ENCODE assay signal across 26 cellular contexts in the genomic region with DNA sequence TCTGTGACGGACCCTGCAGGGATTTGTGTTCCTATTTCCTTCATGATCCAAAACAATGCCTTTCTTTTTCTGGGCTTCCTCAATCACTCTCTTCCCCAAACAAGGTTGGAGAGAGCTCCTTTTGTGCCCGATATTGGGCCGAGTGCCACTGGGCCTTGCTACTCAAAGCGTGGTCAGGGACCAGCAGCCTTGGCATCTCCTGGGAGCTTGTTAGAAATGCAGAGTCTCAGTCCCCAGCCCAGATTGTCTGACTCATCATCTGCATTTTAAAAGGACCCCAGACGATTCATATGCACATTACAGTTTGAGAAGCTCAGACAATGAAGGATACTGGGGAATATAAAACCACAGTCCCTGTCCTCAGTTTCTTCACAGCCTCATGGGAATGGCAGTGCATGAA. TPM values are rescaled to one million over a fixed set of nuclear protein-coding genes. Genes with fewer than 3 reads are reported as not detected.
DNase-seq lines count a peak whose midpoint lies in the region; ATAC-seq, FAIRE-seq and TF ChIP-seq lines count a peak whose summit lies in the region.
"Had no signal": no experiment of that assay in that cellular context is flagged by ENCODE, and none has a peak within 500 bp of the region (broad histone marks: within the 10 kb centered on the region; RNA-seq: fewer than 3 reads in every experiment).

No MANE protein-coding gene starts in this region.

- no peaks in the 10 kb centered on the region for H3K36me3 ChIP-seq in kidney (ENCODE audit: control insufficient read depth in 1 of 2, insufficient read depth in 2 of 2, low read length in 2 of 2)
- no peaks in the 10 kb centered on the region for H3K36me3 ChIP-seq in parathyroid adenoma (ENCODE audit: control insufficient read depth, insufficient read depth, low read length)
- H3K36me3 ChIP-seq: transverse colon had no signal

- H3K27me3 ChIP-seq in H9 (ENCODE audit: insufficient read depth, low read length) (no peaks in the 10 kb centered on the region), parathyroid adenoma (ENCODE audit: control insufficient read depth, insufficient read depth, low read length) (no peaks in the 10 kb centered on the region)
- H3K27me3 ChIP-seq: transverse colon had no signal

- H3K4me3 Mint-ChIP-seq in H9 (peak overlapping the region in 1 of 2 experiments; percentile 60; a peak in 1 of 5 replicates), osteocyte (ENCODE audit: unreplicated experiment) (no peak overlapping the region)
- H3K4me3 Mint-ChIP-seq: activated T-cell treated with anti-CD3 and anti-CD28 coated beads, Interleukin-2, amount 50 U/mL, for 4 hours; CD4-positive, CD25-positive, alpha-beta regulatory T cell; effector memory CD8-positive, alpha-beta T cell; immature natural killer cell; stimulated activated naive B cell treated with anti-CD40 and anti-IgM and Interleukin-4, amounts not matched to agents 10 μg/mL and 1 μg/mL and 100 μg/mL, for 72 hours had no signal

- H3K9ac ChIP-seq in H9 (ENCODE audit: extremely low read depth, insufficient read length, low read length): no peak overlapping the region
- no peak overlapping the region for H3K9ac ChIP-seq in kidney (ENCODE audit: low read length in 2 of 2)
- H3K9ac ChIP-seq in parathyroid adenoma: no peak overlapping the region

- no peak overlapping the region for H3K56ac ChIP-seq in H9 (ENCODE audit: insufficient read length, low read depth, low read length)

- DNase-seq in H9: no peak
- peak in 45 of 61 donors; percentile 22 to 85 (median 54) for DNase-seq in caudate nucleus (lab: John Stamatoyannopoulos, UW)
- peak; percentile 18 for DNase-seq in kidney
- no peak for DNase-seq in stimulated activated CD4-positive, alpha-beta T cell treated with anti-CD3 and anti-CD28 coated beads, Interleukin-4, amount 100 ng/mL, for 24 hours
- no peak for DNase-seq in osteocyte (ENCODE audit: extremely low spot score, unreplicated experiment)
- DNase-seq in GM12891 (ENCODE audit: insufficient read length, low spot score): no peak
- DNase-seq: activated naive CD4-positive, alpha-beta T cell treated with anti-CD3 and anti-CD28 coated beads, Interleukin-2, amount 50 U/mL, for 16 hours; activated T-cell treated with anti-CD3 and anti-CD28 coated beads, Interleukin-2, amount 50 U/mL, for 4 hours; CD4-positive, CD25-positive, alpha-beta regulatory T cell; DMS 273 treated with DMSO at 0.1 percent for 48 hours; effector memory CD8-positive, alpha-beta T cell; immature natural killer cell; Kasumi-1; NCI-H1092 treated with DMSO at 0.1 percent for 48 hours; NCI-H2081 treated with DMSO at 0.1 percent for 48 hours; NCI-H510A; stimulated activated naive B cell treated with anti-CD40 and anti-IgM and Interleukin-4, amounts not matched to agents 10 μg/mL and 1 μg/mL and 100 μg/mL, for 72 hours; T1000; transverse colon had no signal

- no peak overlapping the region for H4K91ac ChIP-seq in H9 (ENCODE audit: insufficient read length, low read depth, low read length)

- no peak overlapping the region for H2BK15ac ChIP-seq in H9 (ENCODE audit: low read depth, low read length)

- H3K4me3 ChIP-seq in kidney (ENCODE audit: low read length in 2 of 2): no peak overlapping the region
- H3K4me3 ChIP-seq in parathyroid adenoma (ENCODE audit: low read depth, low read length): no peak overlapping the region
- H3K4me3 ChIP-seq: transverse colon had no signal

- no peak overlapping the region for H3T11ph ChIP-seq in H9 (ENCODE audit: low read length)

- intact Hi-C loops in kidney (cut with DNase I): no loop called here

- H4K8ac ChIP-seq in H9 (replicated peaks; ENCODE audit: insufficient read length, low read depth, low read length): no peak overlapping the region

- no CpG with 5 or more reads among the region's 5 CpGs for WGBS in H9 (ENCODE audit: extremely low coverage, insufficient read length, low lambda C conversion rate)

- ATAC-seq in GM18861 (IDR thresholded peaks at IDR 0.05; ENCODE audit: unreplicated experiment): no peak
- ATAC-seq: activated CD4-positive, CD25-positive, alpha-beta regulatory T cell treated with anti-CD3 and anti-CD28 coated beads, Interleukin-2, amount 50 U/mL, for 24 hours; activated T-cell treated with anti-CD3 and anti-CD28 coated beads, Interleukin-2, amount 50 U/mL, for 4 hours; effector memory CD8-positive, alpha-beta T cell; stimulated activated naive B cell treated with anti-CD40 and anti-IgM and Interleukin-4, amounts not matched to agents 10 μg/mL and 1 μg/mL and 100 μg/mL, for 72 hours had no signal

- no peaks in the 10 kb centered on the region for H4K20me1 ChIP-seq in H9 (ENCODE audit: control insufficient read depth, insufficient read depth, insufficient read length)

- no peak overlapping the region for H3K23ac ChIP-seq in H9 (ENCODE audit: insufficient read length, low read depth, low read length)

- H3K9me3 ChIP-seq in H9 (ENCODE audit: control insufficient read depth, low read depth, low read length) (no peaks in the 10 kb centered on the region), kidney (ENCODE audit: control insufficient read depth in 1 of 2, low read length in 2 of 2) (no peaks in the 10 kb centered on the region), parathyroid adenoma (ENCODE audit: control insufficient read depth, low read length) (no peaks in the 10 kb centered on the region)
- H3K9me3 ChIP-seq: transverse colon had no signal

- no peak for TF ChIP-seq CTCF in H9 (conservative IDR thresholded peaks at IDR 0.05)
- no peak for TF ChIP-seq CTCF in kidney (IDR thresholded peaks at IDR 0.05; ENCODE audit: borderline replicate concordance, extremely low read depth, insufficient read depth)
- TF ChIP-seq CTCF in parathyroid adenoma (IDR thresholded peaks at IDR 0.05): no peak
- no peak for TF ChIP-seq CTCF in osteocyte (IDR thresholded peaks at IDR 0.05)

- no peak overlapping the region for H2BK5ac ChIP-seq in H9 (ENCODE audit: insufficient read length, low read length)

- H3K14ac ChIP-seq in H9 (ENCODE audit: insufficient read depth, low read length): no peak overlapping the region

- no peaks in the 10 kb centered on the region for H3K23me2 ChIP-seq in H9 (ENCODE audit: insufficient read length, low read depth, low read length, poor library complexity, severe bottlenecking)

- no peak overlapping the region for H2AFZ ChIP-seq in H9 (ENCODE audit: low read length)
- no peak overlapping the region for H2AFZ ChIP-seq in parathyroid adenoma

- peaks cover 2 to 8% of the 10 kb centered on the region in 2 experiments; a peak in 3 of 5 replicates for H3K9me3 Mint-ChIP-seq in H9
- no peaks in the 10 kb centered on the region for H3K9me3 Mint-ChIP-seq in osteocyte (ENCODE audit: unreplicated experiment)
- H3K9me3 Mint-ChIP-seq: activated T-cell treated with anti-CD3 and anti-CD28 coated beads, Interleukin-2, amount 50 U/mL, for 4 hours; effector memory CD8-positive, alpha-beta T cell had no signal

- no peaks in the 10 kb centered on the region for H3K79me2 ChIP-seq in H9 (ENCODE audit: insufficient read depth, low read length)
- H3K79me2 ChIP-seq in parathyroid adenoma: no peaks in the 10 kb centered on the region

- no peak overlapping the region for H3K18ac ChIP-seq in H9 (ENCODE audit: insufficient read length, low read depth, low read length)

- H2BK12ac ChIP-seq in H9 (ENCODE audit: insufficient read length, low read depth, low read length): no peak overlapping the region

- H3K4ac ChIP-seq in H9 (ENCODE audit: low read depth, low read length): no peak overlapping the region

- peaks cover 14% of the 10 kb centered on the region; the same call in 1 of the 2 replicates for H3K4me1 ChIP-seq in H9 (ENCODE audit: insufficient read depth, low read length)
- H3K4me1 ChIP-seq in kidney (ENCODE audit: control insufficient read depth in 1 of 2, insufficient read depth in 1 of 2, low read depth in 1 of 2, low read length in 2 of 2): peaks cover 5 to 6% of the 10 kb centered on the region in 2 donors
- H3K4me1 ChIP-seq in parathyroid adenoma: peaks cover 48% of the 10 kb centered on the region
- H3K4me1 ChIP-seq: transverse colon had no signal

- peaks cover 0 to 9% (median 2%) of the 10 kb centered on the region in 3 experiments; a peak in 3 of 7 replicates for H3K36me3 Mint-ChIP-seq in H9 (ENCODE audit: insufficient read depth in 1 of 3, low read depth in 3 of 3)
- no peaks in the 10 kb centered on the region for H3K36me3 Mint-ChIP-seq in osteocyte (ENCODE audit: unreplicated experiment)
- H3K36me3 Mint-ChIP-seq: immature natural killer cell; stimulated activated naive B cell treated with anti-CD40 and anti-IgM and Interleukin-4, amounts not matched to agents 10 μg/mL and 1 μg/mL and 100 μg/mL, for 72 hours had no signal

- no peak overlapping the region for H4K5ac ChIP-seq in H9 (ENCODE audit: insufficient read length, low read depth, low read length)

- H3K4me2 ChIP-seq in H9 (ENCODE audit: insufficient read depth, insufficient read length, low read length): peak overlapping the region; percentile 0
- no peak overlapping the region for H3K4me2 ChIP-seq in parathyroid adenoma (ENCODE audit: low read length)

- H3K27ac ChIP-seq in H9 (ENCODE audit: insufficient read length, low read depth, low read length): no peak overlapping the region
- H3K27ac ChIP-seq in caudate nucleus (ENCODE audit: low read depth, low read length): peak overlapping the region; percentile 85
- no peak overlapping the region for H3K27ac ChIP-seq in kidney (ENCODE audit: low read depth in 2 of 2, low read length in 2 of 2)
- peak overlapping the region; percentile 87 for H3K27ac ChIP-seq in parathyroid adenoma
- H3K27ac ChIP-seq: transverse colon had no signal

- peak overlapping the region; percentile 17 to 62 (median 41); a peak in 4 of 7 replicates for H3K27ac Mint-ChIP-seq in H9
- H3K27ac Mint-ChIP-seq in osteocyte (ENCODE audit: unreplicated experiment): no peak overlapping the region
- H3K27ac Mint-ChIP-seq: CD4-positive, CD25-positive, alpha-beta regulatory T cell; effector memory CD8-positive, alpha-beta T cell; immature natural killer cell; stimulated activated naive B cell treated with anti-CD40 and anti-IgM and Interleukin-4, amounts not matched to agents 10 μg/mL and 1 μg/mL and 100 μg/mL, for 72 hours had no signal

- H3K4me1 Mint-ChIP-seq in H9 (peaks cover 73 to 90% of the 10 kb centered on the region in 2 experiments), osteocyte (ENCODE audit: unreplicated experiment) (peaks cover 4% of the 10 kb centered on the region)
- H3K4me1 Mint-ChIP-seq: CD4-positive, CD25-positive, alpha-beta regulatory T cell; immature natural killer cell had no signal

- H2BK20ac ChIP-seq in H9 (ENCODE audit: low read depth, low read length, poor library complexity, severe bottlenecking): no peak overlapping the region

- no peak overlapping the region for H2AK5ac ChIP-seq in H9 (ENCODE audit: insufficient read length, low read length)

- H2BK120ac ChIP-seq in H9 (ENCODE audit: low read depth, low read length, poor library complexity, severe bottlenecking): no peak overlapping the region

- H3K79me1 ChIP-seq in H9 (ENCODE audit: insufficient read depth, low read depth, low read length, poor library complexity, severe bottlenecking): no peaks in the 10 kb centered on the region

- no peak for FAIRE-seq in kidney (lab: Jason Lieb, UNC)
- no peak for FAIRE-seq in GM12891 (lab: Jason Lieb, UNC)
- FAIRE-seq: astrocyte, HTR-8/SVneo had no signal

- H3K27me3 Mint-ChIP-seq in H9 (ENCODE audit: low read depth): no peaks in the 10 kb centered on the region; the same call in none of the 2 replicates
- peaks cover 16% of the 10 kb centered on the region for H3K27me3 Mint-ChIP-seq in osteocyte (ENCODE audit: unreplicated experiment)
- H3K27me3 Mint-ChIP-seq: stimulated activated naive B cell treated with anti-CD40 and anti-IgM and Interleukin-4, amounts not matched to agents 10 μg/mL and 1 μg/mL and 100 μg/mL, for 72 hours had no signal

- no peak for TF ChIP-seq POLR2A in GM12891 (IDR thresholded peaks at IDR 0.05; ENCODE audit: low read depth, low read length)

RNA-seq across cellular contexts. Expression of gene ADORA1, which starts 19.9 kb away (rescaled TPM):
- total RNA-seq in H9 (2021) (1.3 and 3.0 TPM in 2 replicates), kidney (4.9 TPM), osteocyte (0.21 and 0.26 TPM in 2 replicates)
- polyA plus RNA-seq in kidney (ENCODE audit: insufficient read depth, low read depth, low replicate concordance): 21.2 TPM
- not detected for polyA plus RNA-seq in GM12891 (2012; ENCODE audit: low read depth, missing spikeins)
- total RNA-seq: CD4-positive, CD25-positive, alpha-beta regulatory T cell had no signal
- polyA plus RNA-seq: CD4-positive, CD25-positive, alpha-beta regulatory T cell had no signal

RNA-seq across cellular contexts. Expression of gene MYBPH, which starts 28.2 kb away (rescaled TPM):
- not detected in 2 replicates for total RNA-seq in H9 (2021)
- total RNA-seq in kidney: not detected
- polyA plus RNA-seq in kidney (ENCODE audit: insufficient read depth, low read depth, low replicate concordance): 2.3 TPM
- total RNA-seq in osteocyte: not detected in 2 replicates
- polyA plus RNA-seq in GM12891 (2012; ENCODE audit: low read depth, missing spikeins): 0.10 TPM
- total RNA-seq: activated T-cell treated with anti-CD3 and anti-CD28 coated beads, Interleukin-2, amount 50 U/mL, for 4 hours; astrocyte; CD4-positive, CD25-positive, alpha-beta regulatory T cell; lower leg skin; posterior vena cava; transverse colon had no signal
- polyA plus RNA-seq: CD4-positive, CD25-positive, alpha-beta regulatory T cell; immature natural killer cell had no signal

RNA-seq across cellular contexts. Expression of gene CHI3L1, which starts 39.1 kb away (rescaled TPM):
- total RNA-seq in H9 (2021) (not detected in 2 replicates), kidney (49.5 TPM), osteocyte (not detected in 2 replicates)
- polyA plus RNA-seq in kidney (ENCODE audit: insufficient read depth, low read depth, low replicate concordance): 96.6 TPM
- polyA plus RNA-seq in GM12891 (2012; ENCODE audit: low read depth, missing spikeins): 0.69 TPM
- total RNA-seq: activated T-cell treated with anti-CD3 and anti-CD28 coated beads, Interleukin-2, amount 50 U/mL, for 4 hours; CD4-positive, CD25-positive, alpha-beta regulatory T cell had no signal
- polyA plus RNA-seq: CD4-positive, CD25-positive, alpha-beta regulatory T cell; immature natural killer cell had no signal

Comparison
In these comparisons a context has a peak if more than half of its experiments do, and no peak if none do; other contexts are left out.
1. DNase-seq: peak in caudate nucleus (45 of 61) and kidney (single experiment); none in H9 (single experiment), stimulated activated CD4-positive, alpha-beta T cell treated with anti-CD3 and anti-CD28 coated beads, Interleukin-4, amount 100 ng/mL, for 24 hours (single experiment), osteocyte (single experiment) and GM12891 (single experiment).
2. H3K27ac ChIP-seq: peak in caudate nucleus (single experiment) and parathyroid adenoma (single experiment); none in H9 (single experiment) and kidney (0 of 2).
3. RNA of gene CHI3L1, which starts 39.1 kb away (total RNA-seq): 49.5 TPM in kidney (single experiment); not detected in H9 and not detected in osteocyte; every median in the first group is over 10 times any median in the second.